ENCODE assay signal across 8 cellular contexts in genomic region chr12:10212623-10213131, GRCh38. TPM values are rescaled to one million over a fixed set of nuclear protein-coding genes. Genes with fewer than 3 reads are reported as not detected.
DNase-seq lines count a peak whose midpoint lies in the region; ATAC-seq and TF ChIP-seq lines count a peak whose summit lies in the region.

GABARAPL1 (plus strand) TSS chr12:10212877; CDS start chr12:10213130, 253 bp downstream.

- H3K4me2 ChIP-seq in neural cell (ENCODE audit: low read length): peak within 1 kb of the TSS; percentile 57

- TF ChIP-seq CTCF in AG10803 (conservative IDR thresholded peaks at IDR 0.05; ENCODE audit: low read length) (no peak), fibroblast of villous mesenchyme (IDR thresholded peaks at IDR 0.05; ENCODE audit: insufficient read depth, low read depth, low read length) (no peak), neural cell (IDR thresholded peaks at IDR 0.05; ENCODE audit: poor library complexity, severe bottlenecking) (peak; percentile 14)

- no peak for TF ChIP-seq RAD21 in neural cell (conservative IDR thresholded peaks at IDR 0.05)

- no peaks in the 10 kb centered on the region for H4K20me1 ChIP-seq in neural cell (ENCODE audit: insufficient read depth)

- H3K36me3 ChIP-seq in neural cell (ENCODE audit: insufficient read depth, low read length): no peaks in the 10 kb centered on the region

- H3K4me3 ChIP-seq in AG10803 (ENCODE audit: low read length) (peak within 1 kb of the TSS; percentile 99), fibroblast of villous mesenchyme (ENCODE audit: low read depth, low read length) (peak within 1 kb of the TSS; percentile 91), neural cell (ENCODE audit: low read length) (peak within 1 kb of the TSS; percentile 96)

- DNase-seq in AG10803 (ENCODE audit: low read depth) (peak; percentile 86), HT-29 (ENCODE audit: low spot score) (peak; percentile 77), RPMI8226 (peak; percentile 64), activated gamma-delta T cell treated with Interleukin-2 at 50 U/mL for 16 hours (peak; percentile 79), fibroblast of villous mesenchyme (ENCODE audit: low read depth) (peak; percentile 93)
- DNase-seq in stimulated activated naive CD8-positive, alpha-beta T cell treated with anti-CD3 and anti-CD28 coated beads, Interleukin-15, Interleukin-2, amounts not matched to agents 100 U/mL and 50 U/mL, for 24 hours: peak; percentile 82

- peak within 1 kb of the TSS; percentile 99 for H3K9ac ChIP-seq in neural cell (ENCODE audit: low read length)

- peak within 1 kb of the TSS; percentile 93 for H3K27ac ChIP-seq in neural cell (ENCODE audit: low read length)

- H3K79me2 ChIP-seq in neural cell (replicated peaks; ENCODE audit: insufficient read depth, low read length): peaks cover 27% of the 10 kb centered on the region

- H3K27me3 ChIP-seq in neural cell (ENCODE audit: insufficient read depth, low read depth, low read length): no peaks in the 10 kb centered on the region

- H3K9me2 ChIP-seq in neural cell (ENCODE audit: insufficient read depth, low read length): no peaks in the 10 kb centered on the region

- no peaks in the 10 kb centered on the region for H3K9me3 ChIP-seq in neural cell (ENCODE audit: low read length)

- no peaks in the 10 kb centered on the region for H3F3A ChIP-seq in neural cell (ENCODE audit: insufficient read depth, low read length, poor library complexity, severe bottlenecking)

- ATAC-seq in GM19328 (IDR thresholded peaks at IDR 0.05; ENCODE audit: unreplicated experiment): peak; percentile 57
- peak; percentile 73 for ATAC-seq in stimulated activated naive CD8-positive, alpha-beta T cell treated with anti-CD3 and anti-CD28 coated beads, Interleukin-15, Interleukin-2, amounts not matched to agents 100 U/mL and 50 U/mL, for 24 hours

- no peak for TF ChIP-seq EP300 in neural cell (conservative IDR thresholded peaks at IDR 0.05; ENCODE audit: poor library complexity, severe bottlenecking)

- peak within 1 kb of the TSS; percentile 99 for H2AFZ ChIP-seq in neural cell (ENCODE audit: low read depth, low read length)

TF ChIP-seq in neural cell, 6 proteins besides CTCF, POLR2A, EP300 and RAD21:
- TF ChIP-seq SMC3 (conservative IDR thresholded peaks at IDR 0.05; ENCODE audit: poor library complexity) (no peak), POLR2AphosphoS5 (IDR thresholded peaks at IDR 0.05) (peak; percentile 81), MXI1 (conservative IDR thresholded peaks at IDR 0.05; ENCODE audit: poor library complexity, severe bottlenecking) (peak; percentile 37), TAF1 (IDR thresholded peaks at IDR 0.05; ENCODE audit: low read depth) (no peak), REST (IDR thresholded peaks at IDR 0.05; ENCODE audit: borderline replicate concordance) (peak; percentile 65), EZH2 (IDR thresholded peaks at IDR 0.05; ENCODE audit: borderline replicate concordance, insufficient read depth, low read length, poor library complexity, severe bottlenecking) (no peak)
TF ChIP-seq in neural cell: peak in this region for 3.

RNA-seq across cellular contexts. Expression of gene GABARAPL1, which starts in this region (rescaled TPM):
- 7.9 and 17.4 TPM in 2 replicates for total RNA-seq in HT-29 (2014; rRNA removed; shearing (Covaris generic))
- total RNA-seq in fibroblast of villous mesenchyme: 61.2 and 131 TPM in 2 replicates
- polyA plus RNA-seq in neural cell: 213 and 253 TPM in 2 replicates
- 95.7 and 113 TPM in 2 replicates for polyA minus RNA-seq in neural cell

Comparison
In these comparisons a context has a peak if more than half of its experiments do, and no peak if none do; other contexts are left out.
1. Peak in every context shown above with its lines: DNase-seq, ATAC-seq, H3K4me3 ChIP-seq and H3K27ac ChIP-seq.